In the genomic region with DNA sequence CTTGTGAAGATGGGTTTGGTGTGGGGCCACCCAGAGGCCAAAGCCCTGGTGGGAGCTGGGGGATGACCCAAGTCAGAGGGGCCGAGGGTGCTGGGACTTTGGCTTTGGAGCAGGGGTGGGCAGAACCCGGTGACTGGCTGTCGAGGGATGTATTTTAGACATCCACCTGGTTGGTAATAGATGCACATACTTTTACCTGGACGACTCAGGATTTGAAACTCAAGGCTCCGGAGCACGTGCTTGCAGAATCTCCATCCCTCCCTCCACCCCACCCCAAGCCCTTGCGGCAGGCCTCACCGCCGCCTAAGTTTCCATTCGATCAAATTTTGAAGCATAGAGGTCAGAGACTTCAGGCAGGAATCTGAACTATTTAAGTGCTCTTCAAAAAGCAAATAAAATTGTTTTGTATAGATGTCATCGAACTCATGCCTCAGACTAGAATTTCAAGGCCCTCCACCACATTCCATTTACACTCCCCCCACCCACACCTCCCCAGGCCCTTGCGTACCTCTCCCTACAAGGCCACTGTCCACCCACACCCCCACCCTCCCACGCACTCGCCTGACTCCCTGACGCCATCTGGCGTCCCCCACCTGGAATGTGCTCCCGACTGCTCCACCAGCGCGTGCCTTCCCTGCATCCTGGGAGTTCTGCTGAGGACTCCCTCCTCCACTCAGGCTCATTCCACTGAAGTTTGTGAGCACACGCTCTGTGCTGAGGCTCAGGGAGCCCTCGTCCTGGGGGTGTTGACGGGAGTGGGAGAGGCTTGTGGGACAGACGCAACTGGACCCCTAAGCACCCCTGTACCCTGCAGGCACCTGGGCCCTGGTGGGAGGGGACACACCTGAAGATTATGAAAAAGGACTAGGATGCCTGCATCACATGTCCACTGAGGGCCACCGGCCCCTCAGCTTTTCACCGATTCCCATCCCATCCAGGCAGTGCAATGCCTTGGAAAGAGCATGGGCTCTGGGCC, we compare ENCODE assay signal across 9 cellular contexts. TPM values are rescaled to one million over a fixed set of nuclear protein-coding genes. Genes with fewer than 3 reads are reported as not detected.
DNase-seq lines count a peak whose midpoint lies in the region; ATAC-seq, FAIRE-seq and TF ChIP-seq lines count a peak whose summit lies in the region.
"Had no signal": no experiment of that assay in that cellular context is flagged by ENCODE, and none has a peak within 500 bp of the region (broad histone marks: within the 10 kb centered on the region; RNA-seq: fewer than 3 reads in every experiment).

No MANE protein-coding gene starts in this region.

- ATAC-seq in body of pancreas = peak; percentile 22
- ATAC-seq in stimulated activated effector memory CD8-positive, alpha-beta T cell treated with anti-CD3 and anti-CD28 coated beads, Interleukin-12 subunit alpha, Interleukin-12 subunit beta, amount 100 ng/mL, for 72 hours = no peak
- no peak for ATAC-seq in HG03108 (IDR thresholded peaks at IDR 0.05; ENCODE audit: unreplicated experiment)

- TF ChIP-seq CTCF in body of pancreas (IDR thresholded peaks at IDR 0.05) (peak in 6 of 7 experiments; percentile 12 to 47 (median 42)), keratinocyte (optimal IDR thresholded peaks at IDR 0.05 in 1 of 3, IDR thresholded peaks at IDR 0.05 in 1 of 3, conservative IDR thresholded peaks at IDR 0.05 in 1 of 3; ENCODE audit: extremely low read depth in 1 of 3, insufficient read depth in 2 of 3, low read length in 3 of 3) (no peak)

- FAIRE-seq in keratinocyte (lab: Jason Lieb, UNC) = no peak

- intact Hi-C loops in body of pancreas (cut with DNase I) = no loop called here

- H3K27ac ChIP-seq in body of pancreas = peak overlapping the region; percentile 98 to 100 (median 99)
- peak overlapping the region; percentile 100 for H3K27ac ChIP-seq in keratinocyte (ENCODE audit: control insufficient read depth, insufficient read depth, low read length)

- H3K4me1 ChIP-seq in body of pancreas (peaks cover 71% of the 10 kb centered on the region), keratinocyte (ENCODE audit: control insufficient read depth, extremely low read depth, insufficient read depth, low read length) (peaks cover 62% of the 10 kb centered on the region)

- DNase-seq in A172 (ENCODE audit: low spot score) (peak; percentile 89), HK-2 (ENCODE audit: unreplicated experiment) (peak; percentile 94), body of pancreas (peak; percentile 79 to 87 (median 84)), keratinocyte (ENCODE audit: low read depth, low spot score) (no peak), MV-4-11 (lab: John Stamatoyannopoulos, UW) (no peak), SW480 (ENCODE audit: low spot score) (no peak)
- no peak for DNase-seq in stimulated activated effector memory CD8-positive, alpha-beta T cell treated with anti-CD3 and anti-CD28 coated beads, Interleukin-12 subunit alpha, Interleukin-12 subunit beta, amount 100 ng/mL, for 72 hours (ENCODE audit: low spot score in 2 of 2)

- no peaks in the 10 kb centered on the region for H3K36me3 ChIP-seq in body of pancreas (replicated peaks in 1 of 2; ENCODE audit: insufficient read depth in 1 of 2, low read depth in 2 of 2)
- peaks cover 6 to 18% of the 10 kb centered on the region in 2 experiments for H3K36me3 ChIP-seq in keratinocyte (ENCODE audit: control insufficient read depth in 2 of 2, extremely low read depth in 1 of 2, insufficient read depth in 2 of 2, low read length in 2 of 2)

- H2AFZ ChIP-seq in keratinocyte (ENCODE audit: control insufficient read depth, low read length) = no peak overlapping the region

- H3K27ac Mint-ChIP-seq in stimulated activated effector memory CD8-positive, alpha-beta T cell treated with anti-CD3 and anti-CD28 coated beads, Interleukin-12 subunit alpha, Interleukin-12 subunit beta, amount 100 ng/mL, for 72 hours = peak overlapping the region; percentile 67
- H3K27ac Mint-ChIP-seq: stimulated activated naive CD8-positive, alpha-beta T cell treated with anti-CD3 and anti-CD28 coated beads, Interleukin-15, Interleukin-2, amounts not matched to agents 100 ng/mL and 50 ng/mL, for 24 hours had no signal

- peaks cover 26% of the 10 kb centered on the region for H3K4me1 Mint-ChIP-seq in stimulated activated effector memory CD8-positive, alpha-beta T cell treated with anti-CD3 and anti-CD28 coated beads, Interleukin-12 subunit alpha, Interleukin-12 subunit beta, amount 100 ng/mL, for 72 hours

- H3K4me3 ChIP-seq in body of pancreas = no peak overlapping the region
- no peak overlapping the region for H3K4me3 ChIP-seq in keratinocyte (ENCODE audit: control insufficient read depth in 2 of 3, extremely low read depth in 1 of 3, insufficient read depth in 2 of 3, low read depth in 1 of 3, low read length in 3 of 3)

- peak overlapping the region; percentile 18 for H3K4me2 ChIP-seq in keratinocyte (ENCODE audit: control insufficient read depth, extremely low read depth, insufficient read depth, low read depth, low read length)

- H3K9ac ChIP-seq in keratinocyte (ENCODE audit: control insufficient read depth, extremely low read depth, insufficient read depth, low read length) = peak overlapping the region; percentile 97

- no peaks in the 10 kb centered on the region for H3K79me2 ChIP-seq in keratinocyte (ENCODE audit: control insufficient read depth, insufficient read depth, low read length)

- no peaks in the 10 kb centered on the region for H3K9me1 ChIP-seq in keratinocyte (ENCODE audit: control insufficient read depth, extremely low read depth, insufficient read depth, low read length)

- peaks cover 21% of the 10 kb centered on the region for H3K36me3 Mint-ChIP-seq in stimulated activated effector memory CD8-positive, alpha-beta T cell treated with anti-CD3 and anti-CD28 coated beads, Interleukin-12 subunit alpha, Interleukin-12 subunit beta, amount 100 ng/mL, for 72 hours

- 46 to 58% methylated on average over 23 to 25 of the region's 25 CpGs for WGBS in body of pancreas, 2 donors

- peak in 2 of 3 donors; percentile 28 to 40 for TF ChIP-seq POLR2A in body of pancreas (IDR thresholded peaks at IDR 0.05)

- dilution Hi-C loops in keratinocyte (cut with MboI; ENCODE audit: extremely low pct_ligation_motif_present, low sequenced_read_pairs) = no loop called here

- no peaks in the 10 kb centered on the region for H3K9me3 Mint-ChIP-seq in stimulated activated effector memory CD8-positive, alpha-beta T cell treated with anti-CD3 and anti-CD28 coated beads, Interleukin-12 subunit alpha, Interleukin-12 subunit beta, amount 100 ng/mL, for 72 hours
- H3K9me3 Mint-ChIP-seq: stimulated activated naive CD8-positive, alpha-beta T cell treated with anti-CD3 and anti-CD28 coated beads, Interleukin-15, Interleukin-2, amounts not matched to agents 100 ng/mL and 50 ng/mL, for 24 hours had no signal

- H3K9me3 ChIP-seq in body of pancreas = no peaks in the 10 kb centered on the region
- H3K9me3 ChIP-seq in keratinocyte (ENCODE audit: control insufficient read depth, low read depth, low read length) = no peaks in the 10 kb centered on the region

- no peaks in the 10 kb centered on the region for H4K20me1 ChIP-seq in keratinocyte (ENCODE audit: control insufficient read depth, extremely low read depth, insufficient read depth, low read length)

- no peak overlapping the region for H3K4me3 Mint-ChIP-seq in stimulated activated effector memory CD8-positive, alpha-beta T cell treated with anti-CD3 and anti-CD28 coated beads, Interleukin-12 subunit alpha, Interleukin-12 subunit beta, amount 100 ng/mL, for 72 hours
- H3K4me3 Mint-ChIP-seq: stimulated activated naive CD8-positive, alpha-beta T cell treated with anti-CD3 and anti-CD28 coated beads, Interleukin-15, Interleukin-2, amounts not matched to agents 100 ng/mL and 50 ng/mL, for 24 hours had no signal

- H3K27me3 ChIP-seq in body of pancreas = no peaks in the 10 kb centered on the region
- no peaks in the 10 kb centered on the region for H3K27me3 ChIP-seq in keratinocyte (ENCODE audit: control insufficient read depth, extremely low read depth, insufficient read depth, low read length)

RNA-seq across cellular contexts. Expression of a gene that starts 56.4 kb away (rescaled TPM):
- 187 and 205 TPM in 2 replicates for total RNA-seq in A172 (2014; rRNA removed; shearing (Covaris generic))
- total RNA-seq in body of pancreas = 10 to 100 TPM in 1 of 2 donors, 1 to 10 TPM in 1; 7.3 to 11.4 TPM
- polyA plus RNA-seq in keratinocyte = 89.8 to 111 TPM (median 102 TPM) in 3 replicates
- 79.6 TPM for polyA plus RNA-seq in keratinocyte (2011; ENCODE audit: low read depth)
- 92.1 and 108 TPM in 2 replicates for polyA plus RNA-seq in keratinocyte (2011; cell fraction: cytosol; rRNA removed)
- polyA plus RNA-seq in keratinocyte (2011; cell fraction: nucleus; rRNA removed) = 40.1 and 47.0 TPM in 2 replicates
- polyA plus RNA-seq in keratinocyte (2012; ENCODE audit: low replicate concordance) = 71.7 and 90.1 TPM in 2 replicates
- polyA minus RNA-seq in keratinocyte = 19.7 to 55.3 TPM (median 50.3 TPM) in 3 replicates
- 13.2 TPM for polyA minus RNA-seq in keratinocyte (2011; cell fraction: cytosol; rRNA and poly(A)+ RNA removed)
- polyA minus RNA-seq in keratinocyte (2011; cell fraction: nucleus; rRNA and poly(A)+ RNA removed) = 7.3 and 8.3 TPM in 2 replicates

Comparison
In these comparisons a context has a peak if more than half of its experiments do, and no peak if none do; other contexts are left out.
1. DNase-seq: peak in A172 (single experiment), HK-2 (single experiment) and body of pancreas (4 of 4); none in keratinocyte (single experiment), stimulated activated effector memory CD8-positive, alpha-beta T cell treated with anti-CD3 and anti-CD28 coated beads, Interleukin-12 subunit alpha, Interleukin-12 subunit beta, amount 100 ng/mL, for 72 hours (0 of 2), MV-4-11 (single experiment) and SW480 (single experiment).
2. CTCF ChIP-seq: peak in body of pancreas (6 of 7); none in keratinocyte (0 of 3).
3. RNA of a gene that starts 56.4 kb away (total RNA-seq): 187 to 205 TPM in A172; 7.3 to 11.4 TPM in body of pancreas; every median in the first group is over 10 times any median in the second.